1 cellular context compared by ENCODE assay signal in the genomic region with DNA sequence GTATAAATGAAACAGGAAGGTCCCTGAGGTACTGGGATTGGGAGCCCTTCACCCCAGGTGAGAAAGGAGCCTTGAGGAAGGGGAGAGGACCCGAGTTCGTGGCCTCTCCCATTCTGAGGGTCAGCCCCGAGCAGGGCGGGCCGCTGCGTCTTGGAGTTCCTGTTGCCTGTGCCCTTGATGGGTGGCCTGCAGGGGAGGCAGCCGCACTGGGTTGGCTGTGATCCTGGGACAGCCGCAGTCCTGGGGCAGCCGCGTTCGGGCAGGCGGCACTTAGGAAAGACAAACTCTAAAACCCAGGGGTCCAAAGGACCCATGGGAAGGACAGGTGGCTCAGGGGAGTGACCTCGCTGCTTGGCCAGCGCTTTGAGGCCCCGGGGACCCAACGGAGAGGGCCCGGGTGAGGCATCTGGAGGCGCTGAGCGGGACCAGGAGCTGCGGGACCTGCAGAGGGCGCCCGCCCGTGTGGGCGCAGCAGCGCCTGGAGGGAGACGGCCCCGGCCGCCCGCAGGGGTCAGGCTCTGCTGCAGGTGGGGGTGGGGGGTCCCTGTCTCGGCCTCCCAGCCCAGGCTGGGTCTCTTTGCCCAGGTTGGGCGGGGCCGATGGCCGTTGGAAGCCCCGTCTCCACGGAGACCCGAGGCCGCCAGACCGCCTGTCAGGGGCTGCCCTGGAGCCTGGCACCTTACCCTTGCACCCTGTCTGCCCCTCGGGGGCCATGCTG.
TF ChIP-seq lines count a peak whose summit lies in the region.

No MANE protein-coding gene starts in this region.

TF ChIP-seq in H1, 55 proteins besides CTCF, POLR2A, EP300 and RAD21 (continued from another document):
- TF ChIP-seq TAF7 (optimal IDR thresholded peaks at IDR 0.05; ENCODE audit: borderline replicate concordance, low read depth, low read length): peak; percentile 28
